In the genomic region with DNA sequence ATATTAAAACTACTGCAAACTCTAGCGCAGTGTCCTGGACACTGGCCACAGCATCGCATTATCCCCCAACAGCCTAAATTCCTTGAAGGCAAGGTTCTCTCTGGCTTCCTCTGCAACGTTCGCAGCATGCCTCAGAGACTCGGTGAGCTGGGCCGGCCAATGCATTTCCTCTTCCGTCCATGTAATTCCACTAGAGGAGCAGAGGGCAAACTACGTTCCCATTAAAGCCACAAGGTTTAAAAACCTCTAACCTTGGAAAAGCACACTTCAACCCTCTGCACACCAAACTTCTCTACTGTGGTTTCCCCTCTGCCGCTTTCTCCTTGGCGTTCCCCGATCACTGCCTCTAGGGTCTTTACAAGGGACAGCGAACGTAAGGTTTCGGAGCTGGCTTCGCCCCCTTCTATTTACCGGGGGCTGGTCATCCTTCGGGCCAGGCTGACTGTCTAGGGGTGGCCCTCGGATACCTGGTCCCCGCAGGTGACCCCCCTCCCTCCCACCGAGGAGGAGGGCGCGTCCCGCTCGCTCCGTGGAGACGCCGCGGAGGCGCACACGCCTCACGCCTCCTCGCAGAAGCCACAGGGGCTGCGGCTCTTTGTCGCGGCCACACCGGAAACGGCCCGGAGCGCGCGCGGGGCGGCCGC, we compare ENCODE assay signal across 8 cellular contexts. TPM values are rescaled to one million over a fixed set of nuclear protein-coding genes. Genes with fewer than 3 reads are reported as not detected.
DNase-seq lines count a peak whose midpoint lies in the region; ATAC-seq, FAIRE-seq and TF ChIP-seq lines count a peak whose summit lies in the region.

No MANE protein-coding gene starts in this region.

- 3% methylated on average over 12 of the region's 44 CpGs; no CpG with 5 or more reads in 1 of the 2 experiments for WGBS in IMR-90 (ENCODE audit: extremely low coverage in 2 of 2, insufficient read length in 1 of 2), 2 experiments
- WGBS in H1 (ENCODE audit: extremely low coverage in 1 of 2, insufficient coverage in 1 of 2, insufficient read length in 1 of 2, insufficient replicate concordance in 2 of 2, low coverage in 1 of 2, low lambda C conversion rate in 2 of 2, missing lambda C conversion rate in 1 of 2), 2 experiments, result 4% methylated on average over 23 of the region's 44 CpGs; no CpG with 5 or more reads in 1 of the 2 experiments
- WGBS in mesodermal cell (ENCODE audit: insufficient coverage in 2 of 2), 2 experiments, result 4 to 7% methylated on average over 11 to 22 of the region's 44 CpGs

- H4K91ac ChIP-seq in IMR-90 (ENCODE audit: insufficient read depth, low read depth, low read length) (peak overlapping the region; percentile 77), H1 (replicated peaks; ENCODE audit: insufficient read length, low read length) (peak overlapping the region; percentile 60)

- H4K8ac ChIP-seq in IMR-90 (ENCODE audit: low read depth in 2 of 2, low read length in 2 of 2) (peak overlapping the region; percentile 36 to 84), H1 (ENCODE audit: extremely low read depth, insufficient read depth, low read length) (peak overlapping the region; percentile 15; the same call in 1 of the 2 replicates)

- H3K9me2 ChIP-seq in SU-DHL-6 (replicated peaks; ENCODE audit: insufficient read depth, low read length), result no peaks in the 10 kb centered on the region

- TF ChIP-seq POLR2A in IMR-90 (IDR thresholded peaks at IDR 0.05; ENCODE audit: low read depth, low read length), result no peak
- no peak for TF ChIP-seq POLR2A in H1 (IDR thresholded peaks at IDR 0.05; ENCODE audit: control extremely low read depth in 1 of 2, low read depth in 2 of 2, low read length in 2 of 2)

- no peak for TF ChIP-seq EP300 in H1 (IDR thresholded peaks at IDR 0.05; ENCODE audit: borderline replicate concordance in 1 of 2, low read depth in 2 of 2, low read length in 2 of 2)

- peaks cover 12 to 22% of the 10 kb centered on the region in 2 experiments; a peak in 3 of 4 replicates for H3K79me1 ChIP-seq in IMR-90 (ENCODE audit: low read depth in 1 of 2, low read length in 2 of 2)
- no peaks in the 10 kb centered on the region for H3K79me1 ChIP-seq in H1 (ENCODE audit: low read depth, low read length)

- peak overlapping the region; percentile 85 for H3K4ac ChIP-seq in IMR-90 (ENCODE audit: low read depth, low read length)
- H3K4ac ChIP-seq in H1 (replicated peaks; ENCODE audit: insufficient read length, low read depth, low read length), result peak overlapping the region; percentile 41

- H3K27ac Mint-ChIP-seq in T-helper 1 cell treated with Interleukin-12 subunit alpha and Interleukin-12 subunit beta and Interleukin-4 antibody, amounts not matched to agents 30 μg/mL and 1 μg/mL, for 36 hours, result peak overlapping the region; percentile 81

- TF ChIP-seq CTCF in IMR-90 (conservative IDR thresholded peaks at IDR 0.05; ENCODE audit: low read depth, low read length), result no peak
- TF ChIP-seq CTCF in SU-DHL-6 (IDR thresholded peaks at IDR 0.05; ENCODE audit: insufficient read depth, low read length, poor library complexity, severe bottlenecking), result no peak
- no peak for TF ChIP-seq CTCF in H1 (IDR thresholded peaks at IDR 0.05; ENCODE audit: control extremely low read depth in 1 of 3, insufficient read depth in 1 of 3, low read depth in 1 of 3, low read length in 3 of 3)
- TF ChIP-seq CTCF in thoracic aorta (IDR thresholded peaks at IDR 0.05), result no peak

- no peaks in the 10 kb centered on the region for H3K36me3 ChIP-seq in IMR-90 (ENCODE audit: control insufficient read depth, insufficient read depth, low read length)
- H3K36me3 ChIP-seq in SU-DHL-6 (ENCODE audit: low read length), result no peaks in the 10 kb centered on the region
- H3K36me3 ChIP-seq in H1 (ENCODE audit: control insufficient read depth in 2 of 4, insufficient read depth in 4 of 4, low read length in 3 of 4), result no peaks in the 10 kb centered on the region
- H3K36me3 ChIP-seq in mesodermal cell (ENCODE audit: control insufficient read depth, insufficient read depth, low read length), result peaks cover 12% of the 10 kb centered on the region
- no peaks in the 10 kb centered on the region for H3K36me3 ChIP-seq in thoracic aorta

- H3K4me1 ChIP-seq in IMR-90 (ENCODE audit: control insufficient read depth, insufficient read depth, low read length) (peaks cover 3% of the 10 kb centered on the region; the same call in 1 of the 2 replicates), H1 (replicated peaks in 1 of 4; ENCODE audit: control insufficient read depth in 3 of 4, insufficient read depth in 4 of 4, low read length in 3 of 4) (peaks cover 2 to 12% (median 4%) of the 10 kb centered on the region in 4 experiments; a peak in 4 of 7 replicates), mesodermal cell (ENCODE audit: control insufficient read depth, insufficient read depth, low read length, poor library complexity, severe bottlenecking) (peaks cover 17% of the 10 kb centered on the region), thoracic aorta (ENCODE audit: control insufficient read depth in 1 of 2, low read depth in 2 of 2) (peaks cover 0 to 19% of the 10 kb centered on the region in 2 donors)

- H3K4me2 ChIP-seq in IMR-90 (ENCODE audit: low read depth, low read length) (peak overlapping the region; percentile 90), SU-DHL-6 (ENCODE audit: low read depth, low read length, poor library complexity, severe bottlenecking) (peak overlapping the region; percentile 57), H1 (ENCODE audit: insufficient read depth in 1 of 2, low read depth in 2 of 2, low read length in 2 of 2) (peak overlapping the region; percentile 76 to 100)

- intact Hi-C loops in IMR-90 (cut with micrococcal nuclease), result no loop called here

- H3K4me1 Mint-ChIP-seq in T-helper 1 cell treated with Interleukin-12 subunit alpha and Interleukin-12 subunit beta and Interleukin-4 antibody, amounts not matched to agents 30 μg/mL and 1 μg/mL, for 36 hours (ENCODE audit: low read depth), result peaks cover 32% of the 10 kb centered on the region

- H3K9ac ChIP-seq in IMR-90 (ENCODE audit: low read depth, low read length) (peak overlapping the region; percentile 82), SU-DHL-6 (ENCODE audit: low read length) (peak overlapping the region; percentile 86), H1 (replicated peaks in 1 of 4; ENCODE audit: extremely low read depth in 1 of 4, low read depth in 3 of 4, low read length in 3 of 4) (peak overlapping the region; percentile 40 to 80 (median 56); a peak in 5 of 7 replicates)

- H2AFZ ChIP-seq in IMR-90 (replicated peaks; ENCODE audit: low read length, poor library complexity) (peak overlapping the region; percentile 97), SU-DHL-6 (ENCODE audit: low read depth, low read length, severe bottlenecking) (peak overlapping the region; percentile 76), H1 (ENCODE audit: low read length) (peak overlapping the region; percentile 47; the same call in 1 of the 2 replicates)

- H3K27me3 ChIP-seq in IMR-90 (ENCODE audit: control insufficient read depth, insufficient read depth, low read length), result no peaks in the 10 kb centered on the region
- no peaks in the 10 kb centered on the region for H3K27me3 ChIP-seq in SU-DHL-6 (ENCODE audit: low read length)
- peaks cover 8 to 38% (median 33%) of the 10 kb centered on the region in 4 experiments for H3K27me3 ChIP-seq in H1 (replicated peaks in 1 of 4; ENCODE audit: control insufficient read depth in 3 of 4, extremely low read depth in 1 of 4, insufficient read depth in 3 of 4, low read length in 3 of 4)
- no peaks in the 10 kb centered on the region for H3K27me3 ChIP-seq in thoracic aorta (replicated peaks; ENCODE audit: insufficient read depth)

- H2BK120ac ChIP-seq in IMR-90 (ENCODE audit: low read depth, low read length), result peak overlapping the region; percentile 67; the same call in 1 of the 2 replicates
- H2BK120ac ChIP-seq in H1 (replicated peaks; ENCODE audit: low read depth, low read length), result peak overlapping the region; percentile 51

- no peaks in the 10 kb centered on the region for H3K27me3 Mint-ChIP-seq in T-helper 1 cell treated with Interleukin-12 subunit alpha and Interleukin-12 subunit beta and Interleukin-4 antibody, amounts not matched to agents 30 μg/mL and 1 μg/mL, for 36 hours (ENCODE audit: low read depth)

- peak overlapping the region; percentile 87 for H2BK5ac ChIP-seq in IMR-90 (ENCODE audit: low read depth, low read length, poor library complexity, severe bottlenecking)
- H2BK5ac ChIP-seq in H1 (ENCODE audit: low read depth, low read length), result peak overlapping the region; percentile 39; the same call in 1 of the 2 replicates

- peaks cover 8% of the 10 kb centered on the region for H3K23me2 ChIP-seq in H1 (ENCODE audit: low read depth, low read length)

- peak overlapping the region; percentile 53; the same call in 1 of the 2 replicates for H3K56ac ChIP-seq in IMR-90 (ENCODE audit: extremely low read depth, insufficient read depth, low read length)
- peak overlapping the region; percentile 73 for H3K56ac ChIP-seq in H1 (replicated peaks; ENCODE audit: insufficient read length, low read depth, low read length)

- CTCF ChIA-PET in IMR-90 (lab: Yijun Ruan, JAX) (interaction anchor here (0.9 to 1.0 kb wide), 3 partner anchors 12 to 66 kb away, joined by 3 to 5 read pairs (median 3); no protein-coding TSS in a partner anchor), H1 (lab: Charles Lee; ENCODE audit: partially characterized antibody) (interaction anchor here (0.8 to 7.2 kb wide), 7 partner anchors 9 to 52 kb away, joined by 3 to 162 read pairs (median 5); no protein-coding TSS in a partner anchor)

- H3K9me3 ChIP-seq in IMR-90 (ENCODE audit: control insufficient read depth, insufficient read depth, low read length), result no peaks in the 10 kb centered on the region
- no peaks in the 10 kb centered on the region for H3K9me3 ChIP-seq in SU-DHL-6 (ENCODE audit: insufficient read depth, low read length)
- no peaks in the 10 kb centered on the region for H3K9me3 ChIP-seq in H1 (ENCODE audit: insufficient read depth in 2 of 2, low read depth in 1 of 2, low read length in 1 of 2)
- peaks cover 6% of the 10 kb centered on the region for H3K9me3 ChIP-seq in mesodermal cell (ENCODE audit: control insufficient read depth, low read length)
- no peaks in the 10 kb centered on the region for H3K9me3 ChIP-seq in thoracic aorta

- POLR2A ChIA-PET in IMR-90 (lab: Charles Lee; ENCODE audit: unreplicated experiment), result interaction anchor here (1.0 kb wide), 1 partner anchor 16 kb away, joined by 5 read pairs; no protein-coding TSS in a partner anchor
- POLR2A ChIA-PET in H1 (lab: Charles Lee; ENCODE audit: partially characterized antibody), result interaction anchor here (0.6 to 2.6 kb wide), 8 partner anchors 11 to 298 kb away, joined by 3 to 15 read pairs (median 3); a partner anchor contains a TSS

- no peaks in the 10 kb centered on the region for H3K36me3 Mint-ChIP-seq in T-helper 1 cell treated with Interleukin-12 subunit alpha and Interleukin-12 subunit beta and Interleukin-4 antibody, amounts not matched to agents 30 μg/mL and 1 μg/mL, for 36 hours (ENCODE audit: low read depth)

- peak overlapping the region; percentile 57 for H3K14ac ChIP-seq in IMR-90 (replicated peaks; ENCODE audit: low read depth, low read length)
- H3K14ac ChIP-seq in H1 (ENCODE audit: insufficient read length), result no peak overlapping the region

- peak overlapping the region; percentile 80 for H3K4me3 Mint-ChIP-seq in T-helper 1 cell treated with Interleukin-12 subunit alpha and Interleukin-12 subunit beta and Interleukin-4 antibody, amounts not matched to agents 30 μg/mL and 1 μg/mL, for 36 hours

- dilution Hi-C loops in IMR-90 (cut with HindIII; ENCODE audit: low sequenced_read_pairs, unreplicated experiment), result no loop called here

- DNase-seq in T-helper 1 cell (no peak), IMR-90 (peak; percentile 37), H1 (ENCODE audit: low read depth in 1 of 2, low spot score in 2 of 2) (peak in 1 of 2 experiments; percentile 67), thoracic aorta (ENCODE audit: low spot score) (no peak)

- peak overlapping the region; percentile 85 for H4K5ac ChIP-seq in IMR-90 (ENCODE audit: low read depth, low read length)
- H4K5ac ChIP-seq in H1 (ENCODE audit: insufficient read length, low read depth, low read length), result peak overlapping the region; percentile 37

- BruUV-seq in IMR-90 (replicated peaks; lab: Mats Ljungman, UMichigan), result no TSS peak

- peaks cover 4% of the 10 kb centered on the region; the same call in 1 of the 2 replicates for H3K79me2 ChIP-seq in SU-DHL-6 (ENCODE audit: insufficient read depth, low read length)
- H3K79me2 ChIP-seq in H1 (ENCODE audit: control insufficient read depth in 1 of 2, insufficient read depth in 2 of 2, low read length in 2 of 2), result no peaks in the 10 kb centered on the region

- ATAC-seq in GM21825 (IDR thresholded peaks at IDR 0.05; ENCODE audit: unreplicated experiment), result peak; percentile 19
- peak; percentile 14 for ATAC-seq in IMR-90 (ENCODE audit: low read depth)
- peak; percentile 7 for ATAC-seq in thoracic aorta (ENCODE audit: insufficient number of reproducible peaks, low FRiP score, low read depth)

- H2BK15ac ChIP-seq in IMR-90 (ENCODE audit: low read depth, low read length) (peak overlapping the region; percentile 42; the same call in 1 of the 3 replicates), H1 (ENCODE audit: low read length) (peak overlapping the region; percentile 10; the same call in 1 of the 2 replicates)

- H3K23ac ChIP-seq in IMR-90 (ENCODE audit: low read depth, low read length) (peak overlapping the region; percentile 79), H1 (ENCODE audit: insufficient read length) (no peak overlapping the region)

- peak overlapping the region; percentile 42 for H2AK5ac ChIP-seq in IMR-90 (ENCODE audit: low read depth, low read length)
- no peak overlapping the region for H2AK5ac ChIP-seq in H1 (ENCODE audit: low read depth, low read length)

- FAIRE-seq in H1 (lab: Jason Lieb, UNC), result peak; percentile 68

- TF ChIP-seq RAD21 in IMR-90 (IDR thresholded peaks at IDR 0.05; ENCODE audit: low read length), result no peak
- no peak; a peak in 1 of 4 replicates for TF ChIP-seq RAD21 in H1 (IDR thresholded peaks at IDR 0.05 in 1 of 2, conservative IDR thresholded peaks at IDR 0.05 in 1 of 2; ENCODE audit: low read depth in 2 of 2, low read length in 2 of 2)

- H2BK20ac ChIP-seq in IMR-90 (ENCODE audit: low read depth, low read length), result peak overlapping the region; percentile 27; the same call in 1 of the 2 replicates
- no peak overlapping the region for H2BK20ac ChIP-seq in H1 (ENCODE audit: low read length)

- H3K4me3 ChIP-seq in IMR-90 (ENCODE audit: insufficient read depth, low read depth, low read length) (peak overlapping the region; percentile 92), SU-DHL-6 (ENCODE audit: insufficient read depth, low read length, poor library complexity, severe bottlenecking) (peak overlapping the region; percentile 65), H1 (ENCODE audit: extremely low read depth in 1 of 4, insufficient read depth in 2 of 4, low read depth in 3 of 4, low read length in 4 of 4) (peak overlapping the region; percentile 70 to 79 (median 70)), mesodermal cell (ENCODE audit: extremely low read depth, insufficient read depth, low read length, poor library complexity, severe bottlenecking) (peak overlapping the region; percentile 73), thoracic aorta (peak overlapping the region; percentile 87)

- H3F3A ChIP-seq in SU-DHL-6 (ENCODE audit: insufficient read depth), result peaks cover 15% of the 10 kb centered on the region; the same call in 1 of the 2 replicates

- H3K18ac ChIP-seq in IMR-90 (ENCODE audit: low read depth, low read length) (peak overlapping the region; percentile 63), H1 (ENCODE audit: extremely low read depth, low read length) (peak overlapping the region; percentile 84)

- no peaks in the 10 kb centered on the region for H4K20me1 ChIP-seq in IMR-90 (ENCODE audit: insufficient read depth, low read length)
- no peaks in the 10 kb centered on the region for H4K20me1 ChIP-seq in SU-DHL-6 (ENCODE audit: low read depth, low read length)
- H4K20me1 ChIP-seq in H1 (replicated peaks in 1 of 2; ENCODE audit: control insufficient read depth in 1 of 2, insufficient read depth in 2 of 2, low read length in 2 of 2), result peaks cover 0 to 2% of the 10 kb centered on the region in 2 experiments

- H3K9me1 ChIP-seq in IMR-90 (ENCODE audit: insufficient read depth, low read length), result no peaks in the 10 kb centered on the region

- no peaks in the 10 kb centered on the region for H3K9me3 Mint-ChIP-seq in T-helper 1 cell treated with Interleukin-12 subunit alpha and Interleukin-12 subunit beta and Interleukin-4 antibody, amounts not matched to agents 30 μg/mL and 1 μg/mL, for 36 hours

- in situ Hi-C loops in IMR-90 (cut with MboI; ENCODE audit: low sequenced_read_pairs), result no loop called here

- H2BK12ac ChIP-seq in H1 (ENCODE audit: low read depth, low read length), result no peak overlapping the region; the same call in 1 of the 2 replicates

- peak overlapping the region; percentile 87 for H2AK9ac ChIP-seq in IMR-90 (replicated peaks; ENCODE audit: low read depth, low read length, poor library complexity)

- H3K27ac ChIP-seq in IMR-90 (ENCODE audit: insufficient read depth, low read length) (peak overlapping the region; percentile 60), SU-DHL-6 (ENCODE audit: low read depth, low read length) (no peak overlapping the region), H1 (ENCODE audit: low read depth, low read length) (no peak overlapping the region), mesodermal cell (ENCODE audit: low read depth, low read length, severe bottlenecking) (peak overlapping the region; percentile 94), thoracic aorta (peak overlapping the region; percentile 69 to 75)

RNA-seq across cellular contexts. Expression of a gene that starts 0.5 kb away (rescaled TPM):
- total RNA-seq in IMR-90 (2012; rRNA removed), result 45.8 and 61.7 TPM in 2 replicates
- polyA plus RNA-seq in IMR-90 (2012; rRNA removed), result 27.6 and 32.7 TPM in 2 replicates
- 9.0 and 13.6 TPM in 2 replicates for polyA plus RNA-seq in IMR-90 (2012; cell fraction: cytosol; rRNA removed)
- 10.1 and 41.2 TPM in 2 replicates for polyA plus RNA-seq in IMR-90 (2012; cell fraction: nucleus; rRNA removed; ENCODE audit: low replicate concordance)
- 4.4 and 5.2 TPM in 2 replicates for total RNA-seq in H1 (2021; fragmentation: NEBNext Ultra II Directional; extraction: Animal tissue kit (Norgen Biotek cat#: 25700))
- 1.6 and 3.0 TPM in 2 replicates for polyA plus RNA-seq in H1 (2011; rRNA removed)
- 3.4 TPM for polyA plus RNA-seq in H1 (2011; cell fraction: cytosol; rRNA removed)
- 3.5 TPM for polyA plus RNA-seq in H1 (2011; cell fraction: nucleus; rRNA removed)
- polyA plus RNA-seq in H1 (2012, experiment 1 of 2), result 3.9 to 9.8 TPM (median 4.9 TPM) in 4 replicates
- polyA plus RNA-seq in H1 (2012, experiment 2 of 2), result 3.1 TPM
- 3.2 TPM for polyA plus RNA-seq in H1 (2013, experiment 1 of 2)
- 3.3 TPM for polyA plus RNA-seq in H1 (2013, experiment 2 of 2)
- 4.1 and 4.3 TPM in 2 replicates for polyA minus RNA-seq in H1 (2011; rRNA and poly(A)+ RNA removed)
- polyA minus RNA-seq in H1 (2011; cell fraction: cytosol; rRNA and poly(A)+ RNA removed), result 2.3 TPM
- polyA minus RNA-seq in H1 (2011; cell fraction: nucleus; rRNA and poly(A)+ RNA removed), result 3.4 TPM
- 31.2 TPM for polyA plus RNA-seq in mesodermal cell (2013, experiment 1 of 2)
- 36.8 TPM for polyA plus RNA-seq in mesodermal cell (2013, experiment 2 of 2)
- total RNA-seq in thoracic aorta, result 10 to 100 TPM; 10.9 to 13.4 TPM

Comparison
In these comparisons a context has a peak if more than half of its experiments do, and no peak if none do; other contexts are left out.
1. H2AFZ ChIP-seq: peak in every context shown above with its lines; median percentile 97 in IMR-90; 76 in SU-DHL-6; 47 in H1.
2. H3K27ac ChIP-seq: peak in IMR-90 (single experiment), mesodermal cell (single experiment) and thoracic aorta (2 of 2); none in SU-DHL-6 (single experiment) and H1 (single experiment).
3. Peak in every context shown above with its lines, with median percentiles within 50 percentile points of each other: ATAC-seq, H3K4me2 ChIP-seq, H3K4me3 ChIP-seq and H3K9ac ChIP-seq.